24 cellular contexts compared by ENCODE assay signal in genomic region chr7:7231005-7231404, GRCh38.
"Had no signal": no experiment of that assay in that cellular context is flagged by ENCODE, and none has a peak within 500 bp of the region (broad histone marks: within the 10 kb centered on the region; RNA-seq: fewer than 3 reads in every experiment).

No MANE protein-coding gene starts in this region.

- H2AFZ ChIP-seq: neural progenitor cell had no signal

- H3K9ac ChIP-seq: neural progenitor cell had no signal

- DNase-seq: activated CD4-positive, alpha-beta memory T cell treated with anti-CD3 and anti-CD28 coated beads, Interleukin-2, amount 10 ng/mL, durations not matched to agents 7 days and 5 days; activated CD4-positive, alpha-beta T cell treated with anti-CD3 and anti-CD28 coated beads for 1 hour; activated CD4-positive, alpha-beta T cell treated with anti-CD3 and anti-CD28 coated beads, Interleukin-2, amount 10 ng/mL, durations not matched to agents 7 days and 5 days; activated naive CD4-positive, alpha-beta T cell; activated T-cell treated with anti-CD3 and anti-CD28 coated beads, Interleukin-2, amount 50 U/mL, for 4 hours; anterior cingulate cortex; dermis blood vessel endothelial cell; effector memory CD4-positive, alpha-beta T cell; hypothalamus; immature natural killer cell; lower lobe of right lung; mesenchymal stem cell; natural killer cell; right cardiac atrium; spleen; stimulated activated CD4-positive, alpha-beta T cell treated with anti-CD3 and anti-CD28 coated beads, Interleukin-2, amount 100 ng/mL, for 48 hours; stimulated activated naive CD8-positive, alpha-beta T cell treated with anti-CD3 and anti-CD28 coated beads, Interleukin-15, Interleukin-2, amounts not matched to agents 100 U/mL and 50 U/mL, for 24 hours; SW 1271; T-helper 9 cell; testis; transverse colon had no signal

- H3K9me3 ChIP-seq: testis had no signal

- H3K27ac ChIP-seq: gastroesophageal sphincter, lower lobe of right lung, neural progenitor cell, spleen, testis, transverse colon had no signal

- H3K27me3 ChIP-seq: gastroesophageal sphincter, neural progenitor cell, spleen, testis, transverse colon had no signal

- ATAC-seq: activated naive CD4-positive, alpha-beta T cell treated with anti-CD3 and anti-CD28 coated beads, Interleukin-2, amount 50 U/mL, for 72 hours; activated T-cell treated with anti-CD3 and anti-CD28 coated beads, Interleukin-2, amount 50 U/mL, for 4 hours; gastroesophageal sphincter; lower lobe of right lung; natural killer cell; right cardiac atrium; stimulated activated naive CD8-positive, alpha-beta T cell treated with anti-CD3 and anti-CD28 coated beads, Interleukin-15, Interleukin-2, amounts not matched to agents 100 U/mL and 50 U/mL, for 24 hours had no signal

- H3K4me2 ChIP-seq: neural progenitor cell had no signal

- H3K4me1 ChIP-seq: gastroesophageal sphincter, lower lobe of right lung, neural progenitor cell, testis, transverse colon had no signal

- H3K4me3 ChIP-seq: gastroesophageal sphincter, lower lobe of right lung, neural progenitor cell, spleen, testis, transverse colon had no signal
